In genomic region chr2:105328281-105329196, GRCh38 we compare ENCODE assay signal across 8 cellular contexts. TPM values are rescaled to one million over a fixed set of nuclear protein-coding genes. Genes with fewer than 3 reads are reported as not detected.
DNase-seq lines count a peak whose midpoint lies in the region; ATAC-seq and TF ChIP-seq lines count a peak whose summit lies in the region.

No MANE protein-coding gene starts in this region.

- H3K36me3 Mint-ChIP-seq in endothelial cell (ENCODE audit: low read depth, unreplicated experiment), result no peaks in the 10 kb centered on the region

- no peak for ATAC-seq in HG02885 (IDR thresholded peaks at IDR 0.05; ENCODE audit: poor library complexity, unreplicated experiment)

- H3K9me3 ChIP-seq in testis, result no peaks in the 10 kb centered on the region

- peak overlapping the region; percentile 72 for H3K27ac Mint-ChIP-seq in endothelial cell (ENCODE audit: unreplicated experiment)

- H3K27ac ChIP-seq in VCaP, result peak overlapping the region; percentile 93
- H3K27ac ChIP-seq in testis, result peak overlapping the region in 1 of 2 donors; percentile 41

- peak overlapping the region; percentile 64 to 73 for H3K4me3 ChIP-seq in testis

- no peaks in the 10 kb centered on the region for H3K36me3 ChIP-seq in testis (ENCODE audit: low read depth, missing control alignments)

- intact Hi-C loops in testis (cut with DNase I; ENCODE audit: low total_unique reads), result no loop called here

- peaks cover 30% of the 10 kb centered on the region for H3K4me1 Mint-ChIP-seq in endothelial cell (ENCODE audit: unreplicated experiment)

- H3K4me1 ChIP-seq in testis, result no peaks in the 10 kb centered on the region

- peaks cover 9% of the 10 kb centered on the region for H3K27me3 Mint-ChIP-seq in endothelial cell (ENCODE audit: unreplicated experiment)

- DNase-seq in NCI-H82 (lab: John Stamatoyannopoulos, UW), result peak; percentile 58
- no peak for DNase-seq in NCI-H82 treated with DMSO at 0.1 percent for 48 hours (lab: John Stamatoyannopoulos, UW; ENCODE audit: unreplicated experiment)
- peak; percentile 95 for DNase-seq in LHCN-M2 (ENCODE audit: low read depth)
- DNase-seq in endothelial cell (ENCODE audit: low spot score), result no peak
- peak; percentile 29 for DNase-seq in midbrain (lab: John Stamatoyannopoulos, UW)
- peak; percentile 36 for DNase-seq in testis

- H3K9me3 Mint-ChIP-seq in endothelial cell (ENCODE audit: unreplicated experiment), result no peaks in the 10 kb centered on the region

- 12 to 14% methylated on average over 14 to 16 of the region's 16 CpGs for WGBS in testis, 2 donors

- TF ChIP-seq POLR2A in testis (IDR thresholded peaks at IDR 0.05), result no peak

- TF ChIP-seq CTCF in VCaP (conservative IDR thresholded peaks at IDR 0.05) (no peak), endothelial cell (IDR thresholded peaks at IDR 0.05; ENCODE audit: unreplicated experiment) (no peak), testis (IDR thresholded peaks at IDR 0.05) (no peak)

- peak overlapping the region; percentile 97 for H3K4me3 Mint-ChIP-seq in endothelial cell (ENCODE audit: unreplicated experiment)

- H3K27me3 ChIP-seq in testis, result no peaks in the 10 kb centered on the region

RNA-seq across cellular contexts. Expression of gene TGFBRAP1, which starts 1.0 kb away (rescaled TPM):
- total RNA-seq in LHCN-M2 (2014; rRNA removed) (41.0 and 44.9 TPM in 2 replicates), endothelial cell (ENCODE audit: unreplicated experiment) (18.8 TPM), testis (10 to 100 TPM; 10.8 to 16.3 TPM)
- 19.7 TPM for polyA plus RNA-seq in LHCN-M2 (2012)
- polyA plus RNA-seq in testis (ENCODE audit: insufficient read depth, low read depth, low replicate concordance), result 7.3 TPM

RNA-seq across cellular contexts. Expression of gene C2orf49, which starts 8.8 kb away (rescaled TPM):
- 22.0 and 22.6 TPM in 2 replicates for total RNA-seq in LHCN-M2 (2014; rRNA removed)
- 10.6 TPM for polyA plus RNA-seq in LHCN-M2 (2012)
- total RNA-seq in endothelial cell (ENCODE audit: unreplicated experiment), result 15.8 TPM
- total RNA-seq in testis, result 10 to 100 TPM; 32.6 to 35.4 TPM
- 28.5 TPM for polyA plus RNA-seq in testis (ENCODE audit: insufficient read depth, low read depth, low replicate concordance)

Comparison
In these comparisons a context has a peak if more than half of its experiments do, and no peak if none do; other contexts are left out.
1. DNase-seq: peak in NCI-H82 (single experiment), LHCN-M2 (single experiment), midbrain (single experiment) and testis (single experiment); none in NCI-H82 treated with DMSO at 0.1 percent for 48 hours (single experiment) and endothelial cell (single experiment).